ENCODE assay signal across 1 cellular context in the genomic region with DNA sequence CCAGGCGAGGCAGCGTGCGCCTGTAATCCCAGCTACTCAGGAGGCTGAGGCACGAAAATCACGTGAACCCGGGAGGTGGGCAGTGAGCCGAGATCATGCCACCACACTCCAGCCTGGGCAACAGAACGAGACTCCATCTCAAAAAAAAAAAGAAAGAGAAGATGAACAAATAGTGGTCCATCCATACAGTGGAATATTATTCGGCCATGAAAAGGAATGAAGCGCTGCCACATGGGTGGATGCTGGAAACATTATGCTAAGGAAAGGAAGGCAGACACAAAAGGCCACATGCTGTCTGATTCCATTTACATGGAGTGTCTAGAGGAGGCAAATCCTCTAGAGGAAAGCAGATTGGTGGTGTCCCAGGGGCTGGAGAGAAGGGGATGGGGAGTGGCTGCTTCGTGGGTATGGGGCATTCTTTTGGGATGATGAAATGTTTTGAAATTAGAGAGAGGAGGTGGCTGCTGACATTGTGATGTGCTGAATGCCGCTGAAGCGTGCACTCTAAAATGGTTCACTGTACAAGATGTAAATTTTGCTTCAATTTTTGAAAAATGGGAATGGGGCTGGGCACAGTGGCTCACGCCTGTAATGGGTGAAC.
TF ChIP-seq lines count a peak whose summit lies in the region.

No MANE protein-coding gene starts in this region.

TF ChIP-seq in SK-N-SH, 30 proteins besides CTCF, POLR2A, EP300 and RAD21 (continued from another document):
- TF ChIP-seq SIN3A (IDR thresholded peaks at IDR 0.05; ENCODE audit: borderline replicate concordance, low read depth, low read length), result no peak
- TF ChIP-seq TEAD4 (IDR thresholded peaks at IDR 0.05; ENCODE audit: borderline replicate concordance, insufficient read depth), result no peak
- no peak for TF ChIP-seq SMC3 (IDR thresholded peaks at IDR 0.05; ENCODE audit: low read depth, low read length)
